Comparison of ENCODE assay signal across 14 cellular contexts in genomic region chr3:152295834-152296233, GRCh38. TPM values are rescaled to one million over a fixed set of nuclear protein-coding genes. Genes with fewer than 3 reads are reported as not detected.
DNase-seq lines count a peak whose midpoint lies in the region; ATAC-seq and TF ChIP-seq lines count a peak whose summit lies in the region.
"Had no signal": no experiment of that assay in that cellular context is flagged by ENCODE, and none has a peak within 500 bp of the region (broad histone marks: within the 10 kb centered on the region; RNA-seq: fewer than 3 reads in every experiment).

No MANE protein-coding gene starts in this region.

- no peaks in the 10 kb centered on the region for H3K9me3 Mint-ChIP-seq in chondrocyte (ENCODE audit: low read depth)

- 0 out of 2 replicates have a peak, but pooled peaks cover 2% of the 10 kb centered on the region for H3F3A ChIP-seq in OCI-LY1 (ENCODE audit: insufficient read depth, low read length)

- H3K79me2 ChIP-seq in DND-41 (ENCODE audit: insufficient read depth, low read length) (peaks cover 100% of the 10 kb centered on the region), OCI-LY1 (ENCODE audit: insufficient read depth, low read length) (peaks cover 100% of the 10 kb centered on the region)

- peaks cover 77% of the 10 kb centered on the region for H4K20me1 ChIP-seq in DND-41 (ENCODE audit: insufficient read depth, low read length)
- H4K20me1 ChIP-seq in OCI-LY1 (ENCODE audit: insufficient read depth, low read length): 0 out of 2 replicates have a peak, but pooled peaks cover 7% of the 10 kb centered on the region

- H3K4me3 Mint-ChIP-seq in chondrocyte (ENCODE audit: unreplicated experiment): no peak overlapping the region

- intact Hi-C loops in psoas muscle (cut with DNase I): no loop called here

- TF ChIP-seq CTCF in DND-41 (IDR thresholded peaks at IDR 0.05; ENCODE audit: borderline replicate concordance, extremely low read depth, low read length, poor library complexity, severe bottlenecking) (no peak), OCI-LY1 (IDR thresholded peaks at IDR 0.05; ENCODE audit: low read length) (no peak), chondrocyte (IDR thresholded peaks at IDR 0.05) (no peak), psoas muscle (IDR thresholded peaks at IDR 0.05) (no peak)

- H3K36me3 ChIP-seq in DND-41 (ENCODE audit: insufficient read depth, low read length) (peaks cover 56% of the 10 kb centered on the region), OCI-LY1 (ENCODE audit: insufficient read depth, low read length) (peaks cover 32% of the 10 kb centered on the region), psoas muscle (ENCODE audit: insufficient read depth in 1 of 2, low read depth in 1 of 2) (no peaks in the 10 kb centered on the region)

- H3K27me3 ChIP-seq in DND-41 (ENCODE audit: insufficient read depth, low read length, poor library complexity) (no peaks in the 10 kb centered on the region), OCI-LY1 (ENCODE audit: insufficient read depth, low read length) (no peaks in the 10 kb centered on the region), psoas muscle (ENCODE audit: insufficient read depth in 3 of 3, low read length in 2 of 3) (no peaks in the 10 kb centered on the region)
- H3K27me3 ChIP-seq: right atrium auricular region had no signal

- no peak overlapping the region for H3K4me3 ChIP-seq in DND-41 (ENCODE audit: low read depth in 1 of 2, low read length in 2 of 2)
- no peak overlapping the region for H3K4me3 ChIP-seq in OCI-LY1 (ENCODE audit: low read depth, low read length, poor library complexity, severe bottlenecking)
- H3K4me3 ChIP-seq in psoas muscle: peak overlapping the region; percentile 1
- H3K4me3 ChIP-seq: PC-9, right atrium auricular region had no signal

- peak overlapping the region; percentile 56 for H3K27ac Mint-ChIP-seq in chondrocyte (ENCODE audit: unreplicated experiment)

- no peaks in the 10 kb centered on the region for H3K9me3 ChIP-seq in DND-41 (ENCODE audit: insufficient read depth, low read length, severe bottlenecking)
- H3K9me3 ChIP-seq in OCI-LY1 (ENCODE audit: low read length): no peaks in the 10 kb centered on the region
- no peaks in the 10 kb centered on the region for H3K9me3 ChIP-seq in psoas muscle
- H3K9me3 ChIP-seq: right atrium auricular region had no signal

- H3K4me1 ChIP-seq in DND-41 (ENCODE audit: insufficient read depth, low read length) (peaks cover 50% of the 10 kb centered on the region), OCI-LY1 (ENCODE audit: insufficient read depth, low read length, severe bottlenecking) (peaks cover 92% of the 10 kb centered on the region), psoas muscle (peaks cover 76% of the 10 kb centered on the region)

- H3K9ac ChIP-seq in DND-41 (ENCODE audit: low read depth, low read length) (no peak overlapping the region), OCI-LY1 (ENCODE audit: low read length) (no peak overlapping the region)

- peaks cover 61% of the 10 kb centered on the region for H3K4me1 Mint-ChIP-seq in chondrocyte (ENCODE audit: low read depth)

- 36 to 65% (median 37%) methylated on average over 2 of the region's 2 CpGs for WGBS in psoas muscle, 3 donors

- no peaks in the 10 kb centered on the region for H3K27me3 Mint-ChIP-seq in chondrocyte (ENCODE audit: low read depth)

- H3K27ac ChIP-seq in DND-41 (ENCODE audit: low read length) (peak overlapping the region; percentile 10; the same call in 1 of the 2 replicates), OCI-LY1 (ENCODE audit: low read depth, low read length, poor library complexity, severe bottlenecking) (peak overlapping the region; percentile 45), psoas muscle (peak overlapping the region; percentile 94)
- H3K27ac ChIP-seq: PC-9 had no signal

- H2AFZ ChIP-seq in DND-41 (ENCODE audit: low read depth, low read length): no peak overlapping the region
- H2AFZ ChIP-seq in OCI-LY1 (ENCODE audit: low read length): no peak overlapping the region
- H2AFZ ChIP-seq: PC-9 had no signal

- DNase-seq in DND-41 (no peak), chondrocyte (ENCODE audit: low spot score) (no peak), psoas muscle (no peak), activated gamma-delta T cell treated with Interleukin-2 at 50 U/mL for 16 hours (no peak)
- DNase-seq in stimulated activated CD4-positive, alpha-beta T cell treated with anti-CD3 and anti-CD28 coated beads, Interleukin-2, amount 100 ng/mL, for 24 hours: no peak
- no peak for DNase-seq in NK-92 treated with Interleukin-12 subunit alpha and Interleukin-12 subunit beta, amount 100 ng/mL, for 24 hours (lab: John Stamatoyannopoulos, UW)
- DNase-seq: effector memory CD4-positive, alpha-beta T cell; GF-D8; NCI-H1092 treated with DMSO at 0.1 percent for 48 hours; PC-9; substantia nigra had no signal

- H3K4me2 ChIP-seq in DND-41 (ENCODE audit: insufficient read depth, low read length) (no peak overlapping the region), OCI-LY1 (ENCODE audit: low read length) (peak overlapping the region; percentile 4; the same call in 1 of the 2 replicates)
- H3K4me2 ChIP-seq: PC-9 had no signal

- peaks cover 18% of the 10 kb centered on the region for H3K36me3 Mint-ChIP-seq in chondrocyte (ENCODE audit: low read depth)

- no peak for ATAC-seq in DND-41 (ENCODE audit: insufficient read depth, low read depth)
- ATAC-seq in psoas muscle: no peak
- no peak for ATAC-seq in HG03196 (IDR thresholded peaks at IDR 0.05; ENCODE audit: unreplicated experiment)

- no peaks in the 10 kb centered on the region for H3K9me2 ChIP-seq in OCI-LY1 (ENCODE audit: low read depth, low read length)

RNA-seq across cellular contexts. Expression of gene MBNL1, which starts 27.1 kb away (rescaled TPM):
- total RNA-seq in chondrocyte (164 to 177 TPM (median 166 TPM) in 3 replicates), psoas muscle (100 to 1,000 TPM; 179 to 281 (median 242) TPM)
- polyA plus RNA-seq in psoas muscle: 100 to 1,000 TPM in 2 of 3 donors, 10 to 100 TPM in 1; 27.4 to 168 (median 108) TPM

Comparison
In these comparisons a context has a peak if more than half of its experiments do, and no peak if none do; other contexts are left out.
1. H3K27ac ChIP-seq: peak in every context shown above with its lines; median percentile 94 in psoas muscle; 45 in OCI-LY1; 10 in DND-41.